In the genomic region with DNA sequence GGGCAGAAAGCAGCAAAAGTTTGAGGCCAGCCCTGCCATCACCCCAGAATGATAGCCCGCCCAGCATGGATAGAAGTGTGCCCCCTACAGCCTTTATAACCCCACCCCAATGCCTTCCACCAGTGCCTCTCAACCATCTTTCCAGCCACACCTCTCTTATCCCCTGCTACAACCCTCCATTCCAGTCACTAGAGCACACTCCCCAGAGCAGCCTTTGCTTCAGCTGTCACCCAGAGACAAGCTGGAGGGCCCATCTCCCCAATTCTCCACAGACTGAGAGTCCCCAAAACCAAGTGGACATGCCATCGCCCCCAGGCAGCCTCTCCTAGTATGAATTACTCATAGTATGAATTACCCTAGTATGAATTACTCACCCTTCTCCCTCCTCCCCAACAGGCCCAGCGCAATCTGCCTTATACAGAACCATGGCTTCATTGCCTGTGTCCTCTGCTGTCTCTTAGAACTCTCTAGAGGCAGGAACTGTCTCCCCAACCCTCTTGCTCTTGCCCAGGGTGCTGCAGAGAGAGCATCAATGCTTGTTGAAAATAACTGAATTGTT, we compare ENCODE assay signal across 8 cellular contexts. TPM values are rescaled to one million over a fixed set of nuclear protein-coding genes. Genes with fewer than 3 reads are reported as not detected.
A peak's percentile ranks its signal among the peaks of the same experiment; 100 is the strongest.
DNase-seq lines count a peak whose midpoint lies in the region; ATAC-seq and TF ChIP-seq lines count a peak whose summit lies in the region.
"Had no signal": no experiment of that assay in that cellular context is flagged by ENCODE, and none has a peak within 500 bp of the region (broad histone marks: within the 10 kb centered on the region; RNA-seq: fewer than 3 reads in every experiment).

No MANE protein-coding gene starts in this region.

- H3K9me3 Mint-ChIP-seq in HFFc6, result no peaks in the 10 kb centered on the region
- H3K9me3 Mint-ChIP-seq in stimulated activated naive B cell treated with anti-CD40 and anti-IgM and Interleukin-4, amounts not matched to agents 10 μg/mL and 1 μg/mL and 100 μg/mL, for 72 hours, result peaks cover 0 to 3% of the 10 kb centered on the region in 2 donors

- DNase-seq in HFFc6 (peak; percentile 60), hepatocyte (ENCODE audit: low spot score) (no peak), GM10248 (ENCODE audit: extremely low spot score) (no peak), DMS153 (lab: John Stamatoyannopoulos, UW) (no peak)
- DNase-seq in activated T-cell treated with anti-CD3 and anti-CD28 coated beads, Interleukin-2, amount 50 U/mL, for 48 hours, result peak; percentile 66 to 67
- no peak for DNase-seq in stimulated activated naive B cell treated with anti-CD40 and anti-IgM and Interleukin-4, amounts not matched to agents 10 μg/mL and 1 μg/mL and 100 μg/mL, for 72 hours
- DNase-seq: NCI-H187 had no signal

- H3K36me3 ChIP-seq in hepatocyte (replicated peaks; ENCODE audit: insufficient read depth, low read depth), result no peaks in the 10 kb centered on the region

- peaks cover 94% of the 10 kb centered on the region for H3K79me2 ChIP-seq in hepatocyte

- no peak for ATAC-seq in stimulated activated naive B cell treated with anti-CD40 and anti-IgM and Interleukin-4, amounts not matched to agents 10 μg/mL and 1 μg/mL and 100 μg/mL, for 72 hours (replicated peaks)
- ATAC-seq in GM18520 (IDR thresholded peaks at IDR 0.05; ENCODE audit: unreplicated experiment), result no peak

- H3K4me3 ChIP-seq in hepatocyte, result no peak overlapping the region

- H3K9me3 ChIP-seq in hepatocyte (ENCODE audit: low read depth), result no peaks in the 10 kb centered on the region

- H3K4me1 Mint-ChIP-seq in HFFc6 (ENCODE audit: low read depth), result peaks cover 99% of the 10 kb centered on the region
- peaks cover 83 to 98% of the 10 kb centered on the region in 2 donors for H3K4me1 Mint-ChIP-seq in stimulated activated naive B cell treated with anti-CD40 and anti-IgM and Interleukin-4, amounts not matched to agents 10 μg/mL and 1 μg/mL and 100 μg/mL, for 72 hours

- peak overlapping the region; percentile 72 for H3K4me2 ChIP-seq in hepatocyte

- peaks cover 16% of the 10 kb centered on the region for H3K27me3 Mint-ChIP-seq in HFFc6 (ENCODE audit: insufficient read depth)
- H3K27me3 Mint-ChIP-seq in stimulated activated naive B cell treated with anti-CD40 and anti-IgM and Interleukin-4, amounts not matched to agents 10 μg/mL and 1 μg/mL and 100 μg/mL, for 72 hours, result no peaks in the 10 kb centered on the region

- peak overlapping the region; percentile 90 for H3K27ac Mint-ChIP-seq in HFFc6
- H3K27ac Mint-ChIP-seq in stimulated activated naive B cell treated with anti-CD40 and anti-IgM and Interleukin-4, amounts not matched to agents 10 μg/mL and 1 μg/mL and 100 μg/mL, for 72 hours, result peak overlapping the region; percentile 86

- TF ChIP-seq CTCF in HFFc6 (IDR thresholded peaks at IDR 0.05) (peak; percentile 27; the same call in 1 of the 2 replicates), hepatocyte (IDR thresholded peaks at IDR 0.05; ENCODE audit: poor library complexity) (no peak), GM10248 (IDR thresholded peaks at IDR 0.05; ENCODE audit: control extremely low read depth, extremely low read depth, low read depth, missing control alignments) (no peak)

- no peak overlapping the region for H2AFZ ChIP-seq in hepatocyte

- H3K27me3 ChIP-seq in hepatocyte, result no peaks in the 10 kb centered on the region

- peak overlapping the region; percentile 98 for H3K27ac ChIP-seq in hepatocyte

- peaks cover 36% of the 10 kb centered on the region for H4K20me1 ChIP-seq in hepatocyte (ENCODE audit: insufficient read depth, poor library complexity, severe bottlenecking)

- no peaks in the 10 kb centered on the region for H3K9me2 ChIP-seq in hepatocyte (replicated peaks; ENCODE audit: insufficient read depth)

- peak overlapping the region; percentile 71 for H3K4me3 Mint-ChIP-seq in HFFc6
- peak overlapping the region; percentile 47 to 54 for H3K4me3 Mint-ChIP-seq in stimulated activated naive B cell treated with anti-CD40 and anti-IgM and Interleukin-4, amounts not matched to agents 10 μg/mL and 1 μg/mL and 100 μg/mL, for 72 hours

- WGBS in hepatocyte (ENCODE audit: low lambda C conversion rate, missing lambda C conversion rate), result 89% methylated on average over 3 of the region's 3 CpGs

- CTCF ChIA-PET in GM10248 (lab: Yijun Ruan, JAX), result interaction anchor here (1.2 to 3.0 kb wide), 2 partner anchors 107 to 108 kb away, joined by 4 to 11 read pairs; no protein-coding TSS in a partner anchor

- H3K4me1 ChIP-seq in hepatocyte (ENCODE audit: insufficient read depth), result peaks cover 92% of the 10 kb centered on the region

- POLR2A ChIA-PET in GM10248 (lab: Yijun Ruan, JAX), result interaction anchor here (0.6 kb wide), 1 partner anchor 726 kb away, joined by 3 read pairs; no protein-coding TSS in a partner anchor

- H3K36me3 Mint-ChIP-seq in HFFc6 (ENCODE audit: low read depth), result peaks cover 50% of the 10 kb centered on the region
- H3K36me3 Mint-ChIP-seq in stimulated activated naive B cell treated with anti-CD40 and anti-IgM and Interleukin-4, amounts not matched to agents 10 μg/mL and 1 μg/mL and 100 μg/mL, for 72 hours, result peaks cover 39 to 60% of the 10 kb centered on the region in 2 donors

RNA-seq across cellular contexts. Expression of a gene that starts 24.9 kb away (rescaled TPM):
- 1,000 to 10,000 TPM in 2 of 6 experiments, 100 to 1,000 TPM in 4; 881 to 1,084 (median 937) TPM for total RNA-seq in HFFc6 (2021; fragmentation: NEBNext Ultra II Directional; extraction: Animal tissue kit (Norgen Biotek cat#: 25700))
- 149 and 188 TPM in 2 replicates for total RNA-seq in hepatocyte
- polyA plus RNA-seq in hepatocyte, result 125 and 140 TPM in 2 replicates

Comparison
In these comparisons a context has a peak if more than half of its experiments do, and no peak if none do; other contexts are left out.
1. DNase-seq: peak in HFFc6 (single experiment) and activated T-cell treated with anti-CD3 and anti-CD28 coated beads, Interleukin-2, amount 50 U/mL, for 48 hours (2 of 2); none in hepatocyte (single experiment), stimulated activated naive B cell treated with anti-CD40 and anti-IgM and Interleukin-4, amounts not matched to agents 10 μg/mL and 1 μg/mL and 100 μg/mL, for 72 hours (single experiment), GM10248 (single experiment) and DMS153 (single experiment).